ENCODE assay signal across 1 cellular context in genomic region chr6:20403766-20404640, GRCh38.
TF ChIP-seq lines count a peak whose summit lies in the region.

No MANE protein-coding gene starts in this region.

TF ChIP-seq in IMR-90, 13 proteins besides CTCF, POLR2A, EP300 and RAD21 (continued from another document):
- TF ChIP-seq, protein P1, sequence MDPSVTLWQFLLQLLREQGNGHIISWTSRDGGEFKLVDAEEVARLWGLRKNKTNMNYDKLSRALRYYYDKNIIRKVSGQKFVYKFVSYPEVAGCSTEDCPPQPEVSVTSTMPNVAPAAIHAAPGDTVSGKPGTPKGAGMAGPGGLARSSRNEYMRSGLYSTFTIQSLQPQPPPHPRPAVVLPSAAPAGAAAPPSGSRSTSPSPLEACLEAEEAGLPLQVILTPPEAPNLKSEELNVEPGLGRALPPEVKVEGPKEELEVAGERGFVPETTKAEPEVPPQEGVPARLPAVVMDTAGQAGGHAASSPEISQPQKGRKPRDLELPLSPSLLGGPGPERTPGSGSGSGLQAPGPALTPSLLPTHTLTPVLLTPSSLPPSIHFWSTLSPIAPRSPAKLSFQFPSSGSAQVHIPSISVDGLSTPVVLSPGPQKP (IDR thresholded peaks at IDR 0.05; ENCODE audit: borderline replicate concordance, low read depth, low read length), result no peak
- TF ChIP-seq MAFK (IDR thresholded peaks at IDR 0.05; ENCODE audit: low read depth, low read length) (no peak), FOS (IDR thresholded peaks at IDR 0.05; ENCODE audit: low read depth, low read length) (no peak), NFE2L2 (IDR thresholded peaks at IDR 0.05; ENCODE audit: low read depth, low read length) (no peak), CHD1 (IDR thresholded peaks at IDR 0.05; ENCODE audit: low read depth, low read length) (no peak)
